In the genomic region with DNA sequence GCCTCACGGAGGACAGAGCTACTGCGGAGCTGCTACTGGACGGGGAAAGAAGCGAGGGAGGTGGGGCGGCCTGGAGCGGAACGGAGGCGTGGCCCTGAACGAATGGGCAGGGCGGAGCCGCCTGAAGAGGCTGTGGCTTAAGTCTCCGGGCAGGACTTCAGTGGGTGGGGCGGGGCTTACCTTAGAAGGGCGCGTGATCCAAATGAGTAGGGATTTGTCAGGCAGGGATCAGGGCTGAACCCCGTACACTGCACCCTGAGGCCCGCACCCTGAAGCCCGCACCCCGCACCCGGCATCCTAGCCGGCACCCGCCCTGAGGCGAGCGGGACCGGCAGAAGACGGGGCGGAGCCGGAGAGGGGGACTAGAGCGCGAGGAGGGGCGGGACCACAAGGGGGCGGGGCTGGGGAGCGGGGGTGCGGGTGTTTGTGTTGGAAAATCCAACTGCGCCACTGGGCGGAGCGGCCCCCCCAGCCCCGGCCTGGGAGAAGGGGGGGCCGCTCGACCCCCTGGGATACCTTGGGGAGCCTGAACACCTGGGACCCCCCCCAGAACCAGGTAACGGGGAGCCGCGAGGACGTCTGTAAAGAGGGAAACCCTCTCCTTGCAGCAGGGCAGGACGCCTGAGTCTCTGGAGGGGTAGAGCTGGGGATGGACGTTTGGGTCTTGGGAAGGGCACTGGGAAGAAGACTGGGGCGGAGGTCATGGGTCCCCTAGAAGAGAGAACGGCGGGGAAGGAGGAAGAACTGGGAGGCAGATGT, we compare ENCODE assay signal across 1 cellular context.
TF ChIP-seq lines count a peak whose summit lies in the region.

Gene KDM6B, plus strand, starts transcription at position 423 of the 759 bp plus-strand sequence. CDS start 11,338 bp downstream, outside the sequence.

TF ChIP-seq in SK-N-SH, 30 proteins besides CTCF, POLR2A, EP300 and RAD21 (continued from another document):
- peak; percentile 15; the same call in 1 of the 2 replicates for TF ChIP-seq SIN3A (IDR thresholded peaks at IDR 0.05; ENCODE audit: borderline replicate concordance, low read depth, low read length)
- TF ChIP-seq YY1 (IDR thresholded peaks at IDR 0.05; ENCODE audit: low read depth), result no peak
